Comparison of ENCODE assay signal across 8 cellular contexts in genomic region chr1:158117854-158118691, GRCh38.
DNase-seq lines count a peak whose midpoint lies in the region; ATAC-seq and TF ChIP-seq lines count a peak whose summit lies in the region.

No MANE protein-coding gene starts in this region.

- DNase-seq in GM10248 (ENCODE audit: extremely low spot score): peak; percentile 43
- DNase-seq in NCI-H2227 treated with DMSO at 0.1 percent for 48 hours (lab: John Stamatoyannopoulos, UW): peak; percentile 42
- peak; percentile 28 for DNase-seq in activated T-cell treated with anti-CD3 and anti-CD28 coated beads for 24 hours (ENCODE audit: low read depth)
- DNase-seq in fibroblast of peridontal ligament (ENCODE audit: extremely low read depth): peak; percentile 53
- no peak for DNase-seq in omental fat pad (ENCODE audit: low spot score)
- no peak for DNase-seq in glomerular visceral epithelial cell (ENCODE audit: extremely low spot score)
- DNase-seq in NCI-H1092 treated with DMSO at 0.1 percent for 48 hours (lab: John Stamatoyannopoulos, UW): no peak

- ATAC-seq in omental fat pad (ENCODE audit: low FRiP score): peak; percentile 83
- no peak for ATAC-seq in GM18519 (IDR thresholded peaks at IDR 0.05; ENCODE audit: low FRiP score, unreplicated experiment)

- CTCF ChIA-PET in GM10248 (lab: Yijun Ruan, JAX): interaction anchor here (0.8 to 3.1 kb wide), 12 partner anchors 8 to 538 kb away, joined by 3 to 14 read pairs (median 4); a partner anchor contains a TSS

- TF ChIP-seq CTCF in GM10248 (IDR thresholded peaks at IDR 0.05; ENCODE audit: control extremely low read depth, extremely low read depth, low read depth, missing control alignments) (peak; percentile 44), omental fat pad (IDR thresholded peaks at IDR 0.05) (no peak)

- POLR2A ChIA-PET in GM10248 (lab: Yijun Ruan, JAX): no interaction called here

Comparison
In these comparisons a context has a peak if more than half of its experiments do, and no peak if none do; other contexts are left out.
1. DNase-seq: peak in GM10248 (single experiment), NCI-H2227 treated with DMSO at 0.1 percent for 48 hours (single experiment), activated T-cell treated with anti-CD3 and anti-CD28 coated beads for 24 hours (single experiment) and fibroblast of peridontal ligament (single experiment); none in omental fat pad (single experiment), glomerular visceral epithelial cell (single experiment) and NCI-H1092 treated with DMSO at 0.1 percent for 48 hours (single experiment).